In genomic region chr20:13708234-13708633, GRCh38 we compare ENCODE assay signal across 8 cellular contexts.
"Had no signal": no experiment of that assay in that cellular context is flagged by ENCODE, and none has a peak within 500 bp of the region (broad histone marks: within the 10 kb centered on the region; RNA-seq: fewer than 3 reads in every experiment).

No MANE protein-coding gene starts in this region.

- H3K4me3 ChIP-seq: GM23338, HAP-1 had no signal

- DNase-seq: H7, HFFc6, KG1 had no signal

- H3K4me3 Mint-ChIP-seq: GM23338, HFFc6, IgD-negative memory B cell had no signal

- H2AFZ ChIP-seq: GM23338 had no signal

- H3K4me2 ChIP-seq: GM23338 had no signal

- H3K27ac ChIP-seq: HL-60 had no signal

- H3K27me3 Mint-ChIP-seq: IgD-negative memory B cell had no signal

- H3K4me1 ChIP-seq: HAP-1 had no signal

- H3K36me3 Mint-ChIP-seq: IgD-negative memory B cell had no signal

- H3K4me1 Mint-ChIP-seq: GM23338, IgD-negative memory B cell had no signal

- H3K9me3 ChIP-seq: HAP-1 had no signal

- H3K27ac Mint-ChIP-seq: GM23338, HFFc6, IgD-negative memory B cell had no signal

- ATAC-seq: GM23338, HCT116 had no signal

- H3K9me3 Mint-ChIP-seq: HFFc6 had no signal
